In the genomic region with DNA sequence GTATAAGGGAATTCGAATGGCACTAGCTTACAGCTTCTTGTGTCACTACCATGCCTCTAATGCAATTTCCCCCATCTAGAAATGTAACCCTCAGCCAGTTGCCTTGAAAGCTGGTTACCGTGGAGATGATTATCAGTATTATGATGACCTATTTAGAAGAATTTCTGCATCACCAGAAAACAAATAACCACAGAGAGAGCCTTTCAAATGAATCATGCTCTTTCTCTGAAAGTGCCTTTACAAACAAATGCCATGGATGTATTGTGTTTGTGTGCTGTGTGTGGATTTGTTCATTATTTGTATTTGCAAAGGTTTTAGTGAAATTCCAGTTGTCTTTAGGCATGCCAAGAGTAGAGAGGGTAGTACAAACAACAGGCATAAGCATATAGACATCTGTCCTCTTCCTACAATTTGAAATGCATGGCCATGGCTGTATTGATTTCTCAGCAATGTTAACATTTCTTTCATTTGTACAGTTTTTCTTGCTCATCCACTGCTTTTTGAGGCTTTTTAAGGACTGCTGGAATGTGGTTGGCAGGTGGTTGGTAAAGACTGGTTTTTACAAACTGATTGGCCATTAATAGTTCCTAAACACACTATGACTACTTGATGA, we compare ENCODE assay signal across 10 cellular contexts.
DNase-seq lines count a peak whose midpoint lies in the region; ATAC-seq and TF ChIP-seq lines count a peak whose summit lies in the region.
"Had no signal": no experiment of that assay in that cellular context is flagged by ENCODE, and none has a peak within 500 bp of the region (broad histone marks: within the 10 kb centered on the region; RNA-seq: fewer than 3 reads in every experiment).

No MANE protein-coding gene starts in this region.

- POLR2A ChIA-PET in SK-N-SH (lab: Yijun Ruan, JAX), result no interaction called here

- H3K27me3 ChIP-seq in SK-N-SH (ENCODE audit: insufficient read depth), result no peaks in the 10 kb centered on the region
- no peaks in the 10 kb centered on the region for H3K27me3 ChIP-seq in suprapubic skin

- H3K9me3 Mint-ChIP-seq in HFFc6, result no peaks in the 10 kb centered on the region
- H3K9me3 Mint-ChIP-seq: stimulated activated naive CD8-positive, alpha-beta T cell treated with anti-CD3 and anti-CD28 coated beads, Interleukin-15, amount 100 ng/mL, for 72 hours had no signal

- H3K4me1 ChIP-seq in SK-N-SH (ENCODE audit: control insufficient read depth in 1 of 2, insufficient read depth in 2 of 2, low read depth in 1 of 2, low read length in 1 of 2) (peaks cover 0 to 41% of the 10 kb centered on the region in 2 experiments; a peak in 3 of 4 replicates), suprapubic skin (peaks cover 31% of the 10 kb centered on the region)

- H3K4me1 Mint-ChIP-seq in HFFc6 (ENCODE audit: low read depth), result peaks cover 77% of the 10 kb centered on the region
- H3K4me1 Mint-ChIP-seq: stimulated activated naive CD8-positive, alpha-beta T cell treated with anti-CD3 and anti-CD28 coated beads, Interleukin-15, amount 100 ng/mL, for 72 hours had no signal

- H3K9ac ChIP-seq in SK-N-SH, result peak overlapping the region; percentile 42

- TF ChIP-seq POLR2A in suprapubic skin (IDR thresholded peaks at IDR 0.05), result no peak

- WGBS in SK-N-SH (ENCODE audit: low lambda C conversion rate), result 6% methylated on average over 2 of the region's 2 CpGs
- 63% methylated on average over 2 of the region's 2 CpGs for WGBS in suprapubic skin

- CTCF ChIA-PET in SK-N-SH (lab: Yijun Ruan, JAX), result no interaction called here

- H3K4me3 ChIP-seq in SK-N-SH (ENCODE audit: low read depth in 2 of 2, low read length in 1 of 2) (no peak overlapping the region), fibroblast of the aortic adventitia (ENCODE audit: low read depth, low read length) (no peak overlapping the region), suprapubic skin (no peak overlapping the region)

- no peak overlapping the region for H2AFZ ChIP-seq in SK-N-SH (ENCODE audit: low read depth)

- TF ChIP-seq EP300 in SK-N-SH (IDR thresholded peaks at IDR 0.05; ENCODE audit: borderline replicate concordance in 1 of 2, low read depth in 1 of 2, low read length in 1 of 2) (peak in 1 of 2 experiments; percentile 66; a peak in 2 of 4 replicates), suprapubic skin (IDR thresholded peaks at IDR 0.05) (no peak)

- no peaks in the 10 kb centered on the region for H3K9me3 ChIP-seq in SK-N-SH
- no peaks in the 10 kb centered on the region for H3K9me3 ChIP-seq in suprapubic skin

- no peak for TF ChIP-seq RAD21 in SK-N-SH (IDR thresholded peaks at IDR 0.05; ENCODE audit: low read length)

- no peaks in the 10 kb centered on the region; the same call in 1 of the 2 replicates for H3K27me3 Mint-ChIP-seq in HFFc6 (ENCODE audit: insufficient read depth)

- H3F3A ChIP-seq in SK-N-SH (replicated peaks; ENCODE audit: insufficient read depth), result peaks cover 28% of the 10 kb centered on the region

- H3K36me3 ChIP-seq in SK-N-SH (replicated peaks in 1 of 2; ENCODE audit: control insufficient read depth in 1 of 2, insufficient read depth in 2 of 2, low read length in 1 of 2) (no peaks in the 10 kb centered on the region), suprapubic skin (no peaks in the 10 kb centered on the region)

- no peaks in the 10 kb centered on the region for H3K36me3 Mint-ChIP-seq in HFFc6 (ENCODE audit: low read depth)

- TF ChIP-seq CTCF in HFFc6 (IDR thresholded peaks at IDR 0.05), result no peak
- TF ChIP-seq CTCF in SK-N-SH (IDR thresholded peaks at IDR 0.05), result no peak
- no peak for TF ChIP-seq CTCF in fibroblast of the aortic adventitia (IDR thresholded peaks at IDR 0.05; ENCODE audit: insufficient read depth, low read length)
- no peak for TF ChIP-seq CTCF in suprapubic skin (IDR thresholded peaks at IDR 0.05)

- H3K9me2 ChIP-seq in SK-N-SH, result no peaks in the 10 kb centered on the region

- no peaks in the 10 kb centered on the region for H4K20me1 ChIP-seq in SK-N-SH (ENCODE audit: insufficient read depth)

- peak overlapping the region; percentile 90 for H3K27ac Mint-ChIP-seq in HFFc6
- H3K27ac Mint-ChIP-seq: stimulated activated naive CD8-positive, alpha-beta T cell treated with anti-CD3 and anti-CD28 coated beads, Interleukin-15, amount 100 ng/mL, for 72 hours had no signal

- H3K79me2 ChIP-seq in SK-N-SH (ENCODE audit: insufficient read depth), result no peaks in the 10 kb centered on the region

- peak overlapping the region; percentile 58; the same call in 1 of the 2 replicates for H3K4me2 ChIP-seq in SK-N-SH

- peak overlapping the region; percentile 40 for H3K4me3 Mint-ChIP-seq in HFFc6
- H3K4me3 Mint-ChIP-seq: stimulated activated naive CD8-positive, alpha-beta T cell treated with anti-CD3 and anti-CD28 coated beads, Interleukin-15, amount 100 ng/mL, for 72 hours had no signal

- ATAC-seq in GM19035 (IDR thresholded peaks at IDR 0.05; ENCODE audit: unreplicated experiment) (no peak), HG03457 (IDR thresholded peaks at IDR 0.05; ENCODE audit: unreplicated experiment) (no peak), GM19023 (IDR thresholded peaks at IDR 0.05; ENCODE audit: unreplicated experiment) (no peak), GM19467 (IDR thresholded peaks at IDR 0.05; ENCODE audit: unreplicated experiment) (no peak)
- ATAC-seq: stimulated activated naive CD8-positive, alpha-beta T cell treated with anti-CD3 and anti-CD28 coated beads, Interleukin-15, amount 100 ng/mL, for 72 hours had no signal

- H3K27ac ChIP-seq in SK-N-SH (ENCODE audit: low read depth in 2 of 2, low read length in 1 of 2) (peak overlapping the region; percentile 9 to 90; a peak in 3 of 4 replicates), suprapubic skin (peak overlapping the region; percentile 50)

- peak; percentile 96 for DNase-seq in HFFc6
- DNase-seq in SK-N-SH, result peak; percentile 30
- peak; percentile 94 for DNase-seq in fibroblast of the aortic adventitia (ENCODE audit: low read depth)
- no peak for DNase-seq in suprapubic skin (ENCODE audit: low spot score in 2 of 2)
- DNase-seq: activated CD8-positive, alpha-beta memory T cell treated with anti-CD3 and anti-CD28 coated beads, Interleukin-2, amount 50 U/mL, for 48 hours; stimulated activated naive CD8-positive, alpha-beta T cell treated with anti-CD3 and anti-CD28 coated beads, Interleukin-15, amount 100 ng/mL, for 72 hours had no signal

TF ChIP-seq in SK-N-SH, 30 proteins besides CTCF, POLR2A, EP300 and RAD21 (continues in another document):
- TF ChIP-seq NRF1 (IDR thresholded peaks at IDR 0.05; ENCODE audit: low read depth, low read length), result no peak
- no peak for TF ChIP-seq YY1 (IDR thresholded peaks at IDR 0.05; ENCODE audit: low read depth)
- peak; percentile 51; the same call in 1 of the 2 replicates for TF ChIP-seq POLR2AphosphoS5 (IDR thresholded peaks at IDR 0.05; ENCODE audit: low read depth, low read length)
- no peak for TF ChIP-seq MEF2A (IDR thresholded peaks at IDR 0.05; ENCODE audit: borderline replicate concordance, low read depth)
- TF ChIP-seq ELF1 (IDR thresholded peaks at IDR 0.05), result no peak
- TF ChIP-seq FOSL2 (IDR thresholded peaks at IDR 0.05; ENCODE audit: borderline replicate concordance, low read depth), result peak; percentile 78; the same call in 1 of the 2 replicates
- TF ChIP-seq, protein P1, sequence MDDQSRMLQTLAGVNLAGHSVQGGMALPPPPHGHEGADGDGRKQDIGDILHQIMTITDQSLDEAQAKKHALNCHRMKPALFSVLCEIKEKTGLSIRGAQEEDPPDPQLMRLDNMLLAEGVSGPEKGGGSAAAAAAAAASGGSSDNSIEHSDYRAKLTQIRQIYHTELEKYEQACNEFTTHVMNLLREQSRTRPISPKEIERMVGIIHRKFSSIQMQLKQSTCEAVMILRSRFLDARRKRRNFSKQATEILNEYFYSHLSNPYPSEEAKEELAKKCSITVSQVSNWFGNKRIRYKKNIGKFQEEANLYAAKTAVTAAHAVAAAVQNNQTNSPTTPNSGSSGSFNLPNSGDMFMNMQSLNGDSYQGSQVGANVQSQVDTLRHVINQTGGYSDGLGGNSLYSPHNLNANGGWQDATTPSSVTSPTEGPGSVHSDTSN (IDR thresholded peaks at IDR 0.05), result no peak
- TF ChIP-seq TAF1 (IDR thresholded peaks at IDR 0.05; ENCODE audit: borderline replicate concordance, low read depth, low read length), result no peak
- TF ChIP-seq SMC3 (IDR thresholded peaks at IDR 0.05; ENCODE audit: low read depth, low read length), result no peak
- TF ChIP-seq, protein P2, sequence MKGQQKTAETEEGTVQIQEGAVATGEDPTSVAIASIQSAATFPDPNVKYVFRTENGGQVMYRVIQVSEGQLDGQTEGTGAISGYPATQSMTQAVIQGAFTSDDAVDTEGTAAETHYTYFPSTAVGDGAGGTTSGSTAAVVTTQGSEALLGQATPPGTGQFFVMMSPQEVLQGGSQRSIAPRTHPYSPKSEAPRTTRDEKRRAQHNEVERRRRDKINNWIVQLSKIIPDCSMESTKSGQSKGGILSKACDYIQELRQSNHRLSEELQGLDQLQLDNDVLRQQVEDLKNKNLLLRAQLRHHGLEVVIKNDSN (IDR thresholded peaks at IDR 0.05; ENCODE audit: borderline replicate concordance, low read depth), result no peak
- TF ChIP-seq, protein P3, sequence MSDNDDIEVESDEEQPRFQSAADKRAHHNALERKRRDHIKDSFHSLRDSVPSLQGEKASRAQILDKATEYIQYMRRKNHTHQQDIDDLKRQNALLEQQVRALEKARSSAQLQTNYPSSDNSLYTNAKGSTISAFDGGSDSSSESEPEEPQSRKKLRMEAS (IDR thresholded peaks at IDR 0.05; ENCODE audit: low read depth), result 0 out of 2 replicates have a peak, but pooled peaks have one; percentile 12

Comparison
In these comparisons a context has a peak if more than half of its experiments do, and no peak if none do; other contexts are left out.
1. DNase-seq: peak in HFFc6 (single experiment), SK-N-SH (single experiment) and fibroblast of the aortic adventitia (single experiment); none in suprapubic skin (0 of 2).